Comparison of ENCODE assay signal across 23 cellular contexts in the genomic region with DNA sequence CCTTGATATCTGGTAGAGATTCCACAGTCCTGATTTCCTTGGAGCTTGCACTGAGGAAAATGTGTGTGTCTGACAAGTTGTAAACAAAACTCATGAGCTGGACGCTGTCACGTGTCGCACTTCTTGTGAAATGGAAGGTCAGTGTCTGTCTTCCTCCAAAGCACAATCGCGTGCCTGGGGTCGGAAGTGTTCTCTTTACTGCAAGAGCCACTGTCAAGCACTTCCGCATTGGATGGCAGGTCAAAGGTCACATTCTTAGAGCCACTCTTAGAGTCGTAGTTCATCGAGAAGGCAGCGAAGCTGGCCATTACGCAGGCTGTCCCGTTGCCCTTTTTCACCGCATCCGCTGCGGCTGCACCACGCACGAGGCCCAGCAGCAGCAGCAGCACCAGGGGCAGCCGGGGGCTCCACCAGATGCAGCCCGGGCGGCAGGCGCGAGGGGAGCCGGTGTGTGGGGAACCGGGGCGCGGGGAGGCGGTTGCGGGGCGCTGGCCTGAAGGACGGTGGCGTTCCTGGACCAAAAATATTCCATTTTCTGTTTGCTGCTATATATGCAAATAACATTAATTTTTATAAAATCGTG. TPM values are rescaled to one million over a fixed set of nuclear protein-coding genes. Genes with fewer than 3 reads are reported as not detected.
"Had no signal": no experiment of that assay in that cellular context is flagged by ENCODE, and none has a peak within 500 bp of the region (broad histone marks: within the 10 kb centered on the region; RNA-seq: fewer than 3 reads in every experiment).

No MANE protein-coding gene starts in this region.

- H3K4me1 Mint-ChIP-seq: activated CD4-positive, alpha-beta T cell treated with anti-CD3 and anti-CD28 coated beads, Interleukin-2, amount 10 ng/mL, durations not matched to agents 24 days and 14 days; activated naive CD8-positive, alpha-beta T cell treated with anti-CD3 and anti-CD28 coated beads, Interleukin-2, amount 10 ng/mL, durations not matched to agents 7 days and 5 days had no signal

- H3K4me1 ChIP-seq: body of pancreas, left ventricle myocardium inferior, psoas muscle, transverse colon had no signal

- ATAC-seq: body of pancreas; psoas muscle; right cardiac atrium; stimulated activated naive CD8-positive, alpha-beta T cell treated with anti-CD3 and anti-CD28 coated beads, Interleukin-15, Interleukin-2, amounts not matched to agents 100 U/mL and 50 U/mL, for 24 hours had no signal

- H3K27ac Mint-ChIP-seq: activated CD4-positive, alpha-beta T cell treated with anti-CD3 and anti-CD28 coated beads, Interleukin-2, amount 10 ng/mL, durations not matched to agents 24 days and 14 days; activated naive CD8-positive, alpha-beta T cell treated with anti-CD3 and anti-CD28 coated beads, Interleukin-2, amount 10 ng/mL, durations not matched to agents 7 days and 5 days; activated T-helper 1 cell treated with anti-CD3 and anti-CD28 coated beads, Interleukin-12 subunit alpha, Interleukin-12 subunit beta, Interleukin-2, Interleukin-4 antibody, amounts not matched to agents 30 ng/mL and 10 ng/mL and 1 ng/mL, durations not matched to agents 14 hours and 24 hours and 36 hours had no signal

- H3K4me3 ChIP-seq: body of pancreas, dorsolateral prefrontal cortex, left ventricle myocardium inferior, psoas muscle, transverse colon had no signal

- H3K27ac ChIP-seq: body of pancreas, dorsolateral prefrontal cortex, left ventricle myocardium inferior, psoas muscle, transverse colon had no signal

- H3K36me3 Mint-ChIP-seq: activated naive CD8-positive, alpha-beta T cell treated with anti-CD3 and anti-CD28 coated beads, Interleukin-2, amount 10 ng/mL, durations not matched to agents 7 days and 5 days had no signal

- H3K4me3 Mint-ChIP-seq: activated CD4-positive, alpha-beta T cell treated with anti-CD3 and anti-CD28 coated beads, Interleukin-2, amount 10 ng/mL, durations not matched to agents 24 days and 14 days; activated naive CD8-positive, alpha-beta T cell treated with anti-CD3 and anti-CD28 coated beads, Interleukin-2, amount 10 ng/mL, durations not matched to agents 7 days and 5 days; activated T-helper 1 cell treated with anti-CD3 and anti-CD28 coated beads, Interleukin-12 subunit alpha, Interleukin-12 subunit beta, Interleukin-2, Interleukin-4 antibody, amounts not matched to agents 30 ng/mL and 10 ng/mL and 1 ng/mL, durations not matched to agents 14 hours and 24 hours and 36 hours; neural crest cell had no signal

- H3K9me3 ChIP-seq: body of pancreas, psoas muscle, transverse colon had no signal

- DNase-seq: activated CD4-positive, alpha-beta T cell treated with anti-CD3 and anti-CD28 coated beads, Interleukin-2, amount 10 ng/mL, durations not matched to agents 24 days and 14 days; activated naive CD4-positive, alpha-beta T cell; activated naive CD8-positive, alpha-beta T cell treated with anti-CD3 and anti-CD28 coated beads, Interleukin-2, amount 10 ng/mL, durations not matched to agents 7 days and 5 days; activated T-cell treated with anti-CD3 and anti-CD28 coated beads for 4 hours; body of pancreas; dorsolateral prefrontal cortex; foreskin melanocyte; head of caudate nucleus; left ventricle myocardium inferior; mammary epithelial cell; psoas muscle; right cardiac atrium; stimulated activated naive CD8-positive, alpha-beta T cell treated with anti-CD3 and anti-CD28 coated beads, Interleukin-15, Interleukin-2, amounts not matched to agents 100 U/mL and 50 U/mL, for 24 hours; T1000; transverse colon had no signal

- H3K36me3 ChIP-seq: left ventricle myocardium inferior, transverse colon had no signal

RNA-seq across cellular contexts. Expression of a gene that starts 45.0 kb away (rescaled TPM):
- total RNA-seq: activated naive CD8-positive, alpha-beta T cell treated with anti-CD3 and anti-CD28 coated beads, Interleukin-2, amount 10 ng/mL, durations not matched to agents 7 days and 5 days; activated T-helper 1 cell treated with anti-CD3 and anti-CD28 coated beads, Interleukin-12 subunit alpha, Interleukin-12 subunit beta, Interleukin-2, Interleukin-4 antibody, amounts not matched to agents 30 ng/mL and 10 ng/mL and 1 ng/mL, durations not matched to agents 14 hours and 24 hours and 36 hours; body of pancreas; cardiac septum; epithelial cell of proximal tubule; kidney epithelial cell; left ventricle myocardium inferior; mammary epithelial cell; osteoblast; psoas muscle; right cardiac atrium; skeletal muscle tissue; T-helper 1 cell treated with Interleukin-12 subunit alpha and Interleukin-12 subunit beta and Interleukin-4 antibody, amounts not matched to agents 30 ng/mL and 1 ng/mL, for 36 hours; transverse colon had no signal
- polyA plus RNA-seq: mammary epithelial cell, psoas muscle, right cardiac atrium had no signal

RNA-seq across cellular contexts. Expression of a gene that starts 53.1 kb away (rescaled TPM):
- polyA plus RNA-seq: mammary epithelial cell had no signal
